ENCODE assay signal across 13 cellular contexts in genomic region chr15:36911322-36911944, GRCh38.
DNase-seq lines count a peak whose midpoint lies in the region; ATAC-seq, FAIRE-seq and TF ChIP-seq lines count a peak whose summit lies in the region.
"Had no signal": no experiment of that assay in that cellular context is flagged by ENCODE, and none has a peak within 500 bp of the region (broad histone marks: within the 10 kb centered on the region; RNA-seq: fewer than 3 reads in every experiment).

No MANE protein-coding gene starts in this region.

- DNase-seq in H4 (ENCODE audit: low spot score) (peak; percentile 34), NCI-H2081 (lab: John Stamatoyannopoulos, UW) (peak; percentile 77 to 95), K562 (ENCODE audit: extremely low read depth in 1 of 4, low spot score in 3 of 4) (no peak), non-pigmented ciliary epithelial cell (ENCODE audit: low read depth) (peak; percentile 54), testis (no peak)
- DNase-seq in activated naive CD8-positive, alpha-beta T cell treated with anti-CD3 and anti-CD28 coated beads, Interleukin-2, amount 50 U/mL, for 24 hours: no peak
- no peak for DNase-seq in activated T-helper 1 cell treated with anti-CD3 and anti-CD28 coated beads, Interleukin-12 subunit alpha, Interleukin-12 subunit beta, Interleukin-2, Interleukin-4 antibody, amounts not matched to agents 30 ng/mL and 10 ng/mL and 1 ng/mL, durations not matched to agents 14 hours and 24 hours and 36 hours (ENCODE audit: low spot score)
- DNase-seq: central memory CD4-positive, alpha-beta T cell; foreskin melanocyte; Karpas-422; left ventricle myocardium superior had no signal

- no peaks in the 10 kb centered on the region for H3K27me3 ChIP-seq in K562 (ENCODE audit: control insufficient read depth in 2 of 2, insufficient read depth in 2 of 2, low read length in 2 of 2)
- no peaks in the 10 kb centered on the region for H3K27me3 ChIP-seq in testis

- no peak for TF ChIP-seq POLR2A in K562 (conservative IDR thresholded peaks at IDR 0.05)
- TF ChIP-seq POLR2A in testis (IDR thresholded peaks at IDR 0.05): no peak

- POLR2A ChIA-PET in K562 (lab: Yijun Ruan, JAX): interaction anchor here (1.2 kb wide), 1 partner anchor 9 kb away, joined by 3 read pairs; no protein-coding TSS in a partner anchor

- no peak overlapping the region for H3K4me3 ChIP-seq in K562
- H3K4me3 ChIP-seq in testis: no peak overlapping the region

- H3K9me3 Mint-ChIP-seq in activated naive CD8-positive, alpha-beta T cell treated with anti-CD3 and anti-CD28 coated beads, Interleukin-2, amount 50 U/mL, for 24 hours: no peaks in the 10 kb centered on the region
- no peaks in the 10 kb centered on the region for H3K9me3 Mint-ChIP-seq in activated T-helper 1 cell treated with anti-CD3 and anti-CD28 coated beads, Interleukin-12 subunit alpha, Interleukin-12 subunit beta, Interleukin-2, Interleukin-4 antibody, amounts not matched to agents 30 ng/mL and 10 ng/mL and 1 ng/mL, durations not matched to agents 14 hours and 24 hours and 36 hours

- no peak for TF ChIP-seq RAD21 in K562 (CRISPR knock-in tag; conservative IDR thresholded peaks at IDR 0.05 in 1 of 2, IDR thresholded peaks at IDR 0.05 in 1 of 2)

- FAIRE-seq in K562 (lab: Jason Lieb, UNC): no peak

- CTCF ChIA-PET in K562 (lab: Yijun Ruan, JAX; ENCODE audit: low intra/inter-chr PET ratio): no interaction called here

- intact Hi-C loops in K562 (cut with micrococcal nuclease): no loop called here
- intact Hi-C loops in testis (cut with DNase I; ENCODE audit: low total_unique reads): no loop called here
- intact Hi-C loops in activated T-helper 1 cell treated with anti-CD3 and anti-CD28 coated beads, Interleukin-12 subunit alpha, Interleukin-12 subunit beta, Interleukin-2, Interleukin-4 antibody, amounts not matched to agents 30 ng/mL and 10 ng/mL and 1 ng/mL, durations not matched to agents 14 hours and 24 hours and 36 hours (cut with micrococcal nuclease): no loop called here

- 93% methylated on average over 5 of the region's 5 CpGs for WGBS in K562 (ENCODE audit: insufficient coverage, low coverage, missing lambda C conversion rate)
- WGBS in testis, 2 donors: 89 to 99% methylated on average over 5 of the region's 5 CpGs

- H3K9me1 ChIP-seq in K562 (ENCODE audit: control insufficient read depth, insufficient read depth, low read length): no peaks in the 10 kb centered on the region

- no peak overlapping the region for H3K27ac ChIP-seq in K562 (ENCODE audit: extremely low read depth, low read depth, low read length)
- H3K27ac ChIP-seq in testis: no peak overlapping the region
- H3K27ac ChIP-seq: parathyroid adenoma had no signal

- no peaks in the 10 kb centered on the region for H3K4me1 Mint-ChIP-seq in activated naive CD8-positive, alpha-beta T cell treated with anti-CD3 and anti-CD28 coated beads, Interleukin-2, amount 50 U/mL, for 24 hours
- H3K4me1 Mint-ChIP-seq in activated T-helper 1 cell treated with anti-CD3 and anti-CD28 coated beads, Interleukin-12 subunit alpha, Interleukin-12 subunit beta, Interleukin-2, Interleukin-4 antibody, amounts not matched to agents 30 ng/mL and 10 ng/mL and 1 ng/mL, durations not matched to agents 14 hours and 24 hours and 36 hours (ENCODE audit: low read depth): no peaks in the 10 kb centered on the region

- in situ Hi-C loops in K562 (cut with MboI): no loop called here

- no peaks in the 10 kb centered on the region for H3K27me3 Mint-ChIP-seq in activated naive CD8-positive, alpha-beta T cell treated with anti-CD3 and anti-CD28 coated beads, Interleukin-2, amount 50 U/mL, for 24 hours
- no peaks in the 10 kb centered on the region for H3K27me3 Mint-ChIP-seq in activated T-helper 1 cell treated with anti-CD3 and anti-CD28 coated beads, Interleukin-12 subunit alpha, Interleukin-12 subunit beta, Interleukin-2, Interleukin-4 antibody, amounts not matched to agents 30 ng/mL and 10 ng/mL and 1 ng/mL, durations not matched to agents 14 hours and 24 hours and 36 hours (ENCODE audit: insufficient read depth)

- H3K4me1 ChIP-seq in K562 (replicated peaks in 1 of 2; ENCODE audit: control insufficient read depth in 2 of 2, insufficient read depth in 2 of 2, low read length in 2 of 2): no peaks in the 10 kb centered on the region
- H3K4me1 ChIP-seq in testis: peaks cover 3% of the 10 kb centered on the region
- H3K4me1 ChIP-seq: parathyroid adenoma had no signal

- no peaks in the 10 kb centered on the region for H4K20me1 ChIP-seq in K562 (replicated peaks; ENCODE audit: control insufficient read depth, insufficient read depth, low read length)

- H3K36me3 Mint-ChIP-seq in activated naive CD8-positive, alpha-beta T cell treated with anti-CD3 and anti-CD28 coated beads, Interleukin-2, amount 50 U/mL, for 24 hours (ENCODE audit: low read depth): no peaks in the 10 kb centered on the region
- no peaks in the 10 kb centered on the region for H3K36me3 Mint-ChIP-seq in activated T-helper 1 cell treated with anti-CD3 and anti-CD28 coated beads, Interleukin-12 subunit alpha, Interleukin-12 subunit beta, Interleukin-2, Interleukin-4 antibody, amounts not matched to agents 30 ng/mL and 10 ng/mL and 1 ng/mL, durations not matched to agents 14 hours and 24 hours and 36 hours (ENCODE audit: low read depth)

- ATAC-seq in K562 (no peak), GM18520 (IDR thresholded peaks at IDR 0.05; ENCODE audit: unreplicated experiment) (no peak)
- no peak for ATAC-seq in activated naive CD8-positive, alpha-beta T cell treated with anti-CD3 and anti-CD28 coated beads, Interleukin-2, amount 50 U/mL, for 24 hours
- ATAC-seq: left ventricle myocardium superior had no signal

- no peak overlapping the region for H3K9ac ChIP-seq in K562 (ENCODE audit: insufficient read depth in 1 of 2, low read depth in 2 of 2, low read length in 2 of 2)
- H3K9ac ChIP-seq: parathyroid adenoma had no signal

- H3K27ac Mint-ChIP-seq in activated naive CD8-positive, alpha-beta T cell treated with anti-CD3 and anti-CD28 coated beads, Interleukin-2, amount 50 U/mL, for 24 hours: no peak overlapping the region
- H3K27ac Mint-ChIP-seq in activated T-helper 1 cell treated with anti-CD3 and anti-CD28 coated beads, Interleukin-12 subunit alpha, Interleukin-12 subunit beta, Interleukin-2, Interleukin-4 antibody, amounts not matched to agents 30 ng/mL and 10 ng/mL and 1 ng/mL, durations not matched to agents 14 hours and 24 hours and 36 hours: no peak overlapping the region

- no peak overlapping the region for H3K4me2 ChIP-seq in K562 (ENCODE audit: insufficient read depth, low read length)

- no peak overlapping the region for H3K4me3 Mint-ChIP-seq in activated naive CD8-positive, alpha-beta T cell treated with anti-CD3 and anti-CD28 coated beads, Interleukin-2, amount 50 U/mL, for 24 hours
- no peak overlapping the region for H3K4me3 Mint-ChIP-seq in activated T-helper 1 cell treated with anti-CD3 and anti-CD28 coated beads, Interleukin-12 subunit alpha, Interleukin-12 subunit beta, Interleukin-2, Interleukin-4 antibody, amounts not matched to agents 30 ng/mL and 10 ng/mL and 1 ng/mL, durations not matched to agents 14 hours and 24 hours and 36 hours

- no peaks in the 10 kb centered on the region; the same call in 2 of the 3 replicates for H3K36me3 ChIP-seq in K562 (ENCODE audit: control insufficient read depth, insufficient read depth, low read length)
- no peaks in the 10 kb centered on the region for H3K36me3 ChIP-seq in testis (ENCODE audit: low read depth, missing control alignments)

- H3K9me3 ChIP-seq in K562 (replicated peaks; ENCODE audit: control insufficient read depth, insufficient read depth, low read depth, low read length): no peaks in the 10 kb centered on the region
- no peaks in the 10 kb centered on the region for H3K9me3 ChIP-seq in testis

- no peaks in the 10 kb centered on the region for H3K79me2 ChIP-seq in K562 (ENCODE audit: control insufficient read depth, insufficient read depth, low read length)
- H3K79me2 ChIP-seq: parathyroid adenoma had no signal

- TF ChIP-seq CTCF in K562 (IDR thresholded peaks at IDR 0.05 in 2 of 3, conservative IDR thresholded peaks at IDR 0.05 in 1 of 3; ENCODE audit: insufficient read depth in 2 of 3, low read depth in 1 of 3, low read length in 3 of 3): no peak
- no peak for TF ChIP-seq CTCF in testis (IDR thresholded peaks at IDR 0.05)

- H2AFZ ChIP-seq in K562 (ENCODE audit: low read depth, low read length): no peak overlapping the region
- H2AFZ ChIP-seq: parathyroid adenoma had no signal

- TF ChIP-seq EP300 in K562 (IDR thresholded peaks at IDR 0.05; ENCODE audit: low read length): no peak

- no TSS peak for BruUV-seq in K562 (replicated peaks; lab: Mats Ljungman, UMichigan)

TF ChIP-seq in K562, 482 proteins besides CTCF, POLR2A, EP300 and RAD21:
- TF ChIP-seq RB1 (IDR thresholded peaks at IDR 0.05; ENCODE audit: low read depth): no peak
- TF ChIP-seq SPI1 (IDR thresholded peaks at IDR 0.05; ENCODE audit: borderline replicate concordance, low read depth, low read length): peak; percentile 95
- no peak for TF ChIP-seq FIP1L1 (IDR thresholded peaks at IDR 0.05; ENCODE audit: low read depth, low read length, poor library complexity, severe bottlenecking)
- no peak for TF ChIP-seq PKNOX1 (IDR thresholded peaks at IDR 0.05)
- no peak for TF ChIP-seq KLF6 (CRISPR knock-in tag; IDR thresholded peaks at IDR 0.05; ENCODE audit: borderline replicate concordance)

Comparison
In these comparisons a context has a peak if more than half of its experiments do, and no peak if none do; other contexts are left out.
1. DNase-seq: peak in H4 (single experiment), NCI-H2081 (2 of 2) and non-pigmented ciliary epithelial cell (single experiment); none in K562 (0 of 4), testis (single experiment), activated naive CD8-positive, alpha-beta T cell treated with anti-CD3 and anti-CD28 coated beads, Interleukin-2, amount 50 U/mL, for 24 hours (single experiment) and activated T-helper 1 cell treated with anti-CD3 and anti-CD28 coated beads, Interleukin-12 subunit alpha, Interleukin-12 subunit beta, Interleukin-2, Interleukin-4 antibody, amounts not matched to agents 30 ng/mL and 10 ng/mL and 1 ng/mL, durations not matched to agents 14 hours and 24 hours and 36 hours (single experiment).